1 cellular context compared by ENCODE assay signal in the genomic region with DNA sequence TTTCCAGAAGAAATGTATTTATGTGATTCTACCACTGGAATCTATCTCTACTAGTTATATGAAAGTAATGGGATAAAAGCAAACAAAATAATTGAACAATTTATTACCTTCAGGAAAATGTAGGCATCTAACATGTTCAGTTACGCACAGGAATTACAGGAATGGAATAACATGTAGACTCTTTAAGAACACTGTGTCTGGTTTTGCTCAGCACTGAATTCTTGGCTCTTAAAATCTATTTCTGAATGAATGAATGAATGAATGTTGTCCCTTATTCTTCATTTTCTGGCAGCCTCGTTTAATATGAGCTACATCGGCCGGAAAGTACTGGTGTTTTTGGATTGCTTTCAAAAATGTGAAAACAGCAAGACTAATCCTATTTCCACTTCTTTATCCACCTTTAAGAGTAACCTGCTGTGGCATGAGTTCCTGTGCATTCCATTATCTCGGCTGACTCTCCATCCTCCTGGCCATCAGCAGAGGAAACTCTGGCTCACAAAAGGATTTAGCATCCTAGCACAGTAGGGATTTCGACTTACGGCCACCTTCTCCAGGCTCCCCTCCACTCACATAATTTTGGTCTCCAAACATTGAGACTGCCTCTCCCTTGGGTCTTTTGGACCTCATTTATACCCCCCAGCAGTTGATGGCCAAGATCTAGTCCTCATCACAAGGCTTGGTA.
TF ChIP-seq lines count a peak whose summit lies in the region.

No MANE protein-coding gene starts in this region.

TF ChIP-seq in endothelial cell of umbilical vein, 7 proteins besides CTCF, POLR2A, EP300 and RAD21 (continued from another document):
- TF ChIP-seq POLR2AphosphoS5 (IDR thresholded peaks at IDR 0.05; ENCODE audit: insufficient read depth, low read depth, low read length) (no peak), GATA2 (IDR thresholded peaks at IDR 0.05; ENCODE audit: insufficient read depth, insufficient read length, low read depth, low read length) (no peak), FOS (IDR thresholded peaks at IDR 0.05; ENCODE audit: borderline replicate concordance, insufficient read depth, low read length) (no peak), MAX (IDR thresholded peaks at IDR 0.05; ENCODE audit: insufficient read depth, insufficient read length) (no peak)
